In the genomic region with DNA sequence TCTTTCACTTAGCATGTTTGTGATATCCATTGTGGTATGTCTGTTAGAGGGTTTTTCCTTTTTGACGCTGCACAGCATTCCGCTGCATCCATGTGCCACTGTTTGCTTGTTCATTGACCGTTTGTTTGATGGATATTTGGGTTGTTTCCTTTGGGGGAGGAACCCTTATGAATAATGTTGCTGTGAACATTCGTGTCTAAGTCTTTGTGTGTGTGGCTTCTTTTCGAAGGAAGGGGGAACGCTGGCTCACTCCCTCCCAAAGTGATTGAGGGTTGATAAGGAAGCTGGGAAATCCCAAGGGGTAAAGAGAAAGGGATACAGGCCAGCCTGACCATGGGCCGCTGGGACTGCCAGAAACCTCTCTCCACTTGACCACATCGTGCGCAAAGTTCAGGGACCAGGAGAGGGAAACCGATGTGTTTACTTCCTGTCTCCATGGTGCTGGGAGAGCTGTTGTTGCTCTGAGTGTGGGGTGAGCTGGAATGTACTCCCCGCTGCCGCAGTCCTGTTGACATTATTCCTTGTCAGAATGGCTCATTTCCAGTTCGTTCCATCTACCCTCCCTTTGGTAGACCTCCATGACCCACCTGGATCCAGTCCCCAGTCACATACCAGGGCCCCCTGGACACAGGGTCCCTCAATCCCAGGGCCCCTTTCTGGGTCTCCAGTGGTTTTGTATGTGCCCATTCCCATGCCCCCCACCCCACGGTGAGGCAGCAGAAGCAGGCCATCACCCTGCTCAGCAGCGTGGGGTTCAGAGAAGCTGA, we compare ENCODE assay signal across 1 cellular context.
TF ChIP-seq lines count a peak whose summit lies in the region.

No MANE protein-coding gene starts in this region.

TF ChIP-seq in HepG2, 621 proteins besides CTCF, POLR2A, EP300 and RAD21 (continued from another document and continues in another):
- TF ChIP-seq TRAFD1 (CRISPR knock-in tag; IDR thresholded peaks at IDR 0.05; ENCODE audit: borderline replicate concordance) (peak; percentile 89; the same call in 1 of the 2 replicates), ZNF460 (CRISPR knock-in tag; IDR thresholded peaks at IDR 0.05; ENCODE audit: borderline replicate concordance) (no peak; the same call in 1 of the 2 replicates), ZNF772 (CRISPR knock-in tag; IDR thresholded peaks at IDR 0.05) (peak; percentile 93; the same call in 1 of the 2 replicates), ZNF619 (CRISPR knock-in tag; IDR thresholded peaks at IDR 0.05) (no peak), ARHGAP35 (CRISPR knock-in tag; IDR thresholded peaks at IDR 0.05; ENCODE audit: borderline replicate concordance) (peak; percentile 80; the same call in 1 of the 2 replicates), ZNF512 (CRISPR knock-in tag; IDR thresholded peaks at IDR 0.05) (no peak), MBD4 (IDR thresholded peaks at IDR 0.05; ENCODE audit: borderline replicate concordance, low read length) (no peak; the same call in 1 of the 2 replicates), ZFP36 (IDR thresholded peaks at IDR 0.05; ENCODE audit: borderline replicate concordance, low read depth, low read length, partially characterized antibody) (no peak), ZNF790 (CRISPR knock-in tag; IDR thresholded peaks at IDR 0.05; ENCODE audit: borderline replicate concordance) (no peak), MTF1 (CRISPR knock-in tag; IDR thresholded peaks at IDR 0.05) (peak; percentile 94), CCDC6 (CRISPR knock-in tag; IDR thresholded peaks at IDR 0.05) (peak; percentile 74; the same call in 1 of the 2 replicates), ZNF337 (CRISPR knock-in tag; IDR thresholded peaks at IDR 0.05; ENCODE audit: borderline replicate concordance, low read depth) (peak; percentile 87; the same call in 1 of the 2 replicates), TOPORS (CRISPR knock-in tag; IDR thresholded peaks at IDR 0.05) (peak; percentile 65; the same call in 1 of the 2 replicates), ZFYVE20 (CRISPR knock-in tag; IDR thresholded peaks at IDR 0.05; ENCODE audit: borderline replicate concordance, low read depth) (no peak), NFAT5 (CRISPR knock-in tag; IDR thresholded peaks at IDR 0.05) (peak; percentile 77; the same call in 1 of the 2 replicates), NR3C1 (CRISPR knock-in tag; IDR thresholded peaks at IDR 0.05) (no peak), RORA (CRISPR knock-in tag; IDR thresholded peaks at IDR 0.05) (no peak), JUND (CRISPR knock-in tag; IDR thresholded peaks at IDR 0.05) (peak; percentile 68), KLF6 (CRISPR knock-in tag; IDR thresholded peaks at IDR 0.05) (no peak), ZNF260 (CRISPR knock-in tag; IDR thresholded peaks at IDR 0.05; ENCODE audit: borderline replicate concordance, low read depth) (no peak), KDM1A (CRISPR knock-in tag; IDR thresholded peaks at IDR 0.05) (peak; percentile 7; the same call in 1 of the 2 replicates), KLF11 (CRISPR knock-in tag; IDR thresholded peaks at IDR 0.05) (peak; percentile 90), ZNF383 (CRISPR knock-in tag; IDR thresholded peaks at IDR 0.05; ENCODE audit: borderline replicate concordance) (no peak), MTA1 (CRISPR knock-in tag; IDR thresholded peaks at IDR 0.05; ENCODE audit: borderline replicate concordance) (peak; percentile 77), NAIF1 (CRISPR knock-in tag; IDR thresholded peaks at IDR 0.05; ENCODE audit: borderline replicate concordance) (peak; percentile 90), ZNF558 (CRISPR knock-in tag; IDR thresholded peaks at IDR 0.05; ENCODE audit: borderline replicate concordance) (peak; percentile 56; the same call in 1 of the 2 replicates), SP4 (CRISPR knock-in tag; IDR thresholded peaks at IDR 0.05) (peak; percentile 70), ZNF629 (CRISPR knock-in tag; conservative IDR thresholded peaks at IDR 0.05) (peak; percentile 31), KAT8 (CRISPR knock-in tag; IDR thresholded peaks at IDR 0.05) (peak; percentile 90), FOXJ3 (CRISPR knock-in tag; IDR thresholded peaks at IDR 0.05; ENCODE audit: borderline replicate concordance) (peak; percentile 100), ZZZ3 (CRISPR knock-in tag; IDR thresholded peaks at IDR 0.05; ENCODE audit: borderline replicate concordance) (no peak)
- TF ChIP-seq, protein P1, sequence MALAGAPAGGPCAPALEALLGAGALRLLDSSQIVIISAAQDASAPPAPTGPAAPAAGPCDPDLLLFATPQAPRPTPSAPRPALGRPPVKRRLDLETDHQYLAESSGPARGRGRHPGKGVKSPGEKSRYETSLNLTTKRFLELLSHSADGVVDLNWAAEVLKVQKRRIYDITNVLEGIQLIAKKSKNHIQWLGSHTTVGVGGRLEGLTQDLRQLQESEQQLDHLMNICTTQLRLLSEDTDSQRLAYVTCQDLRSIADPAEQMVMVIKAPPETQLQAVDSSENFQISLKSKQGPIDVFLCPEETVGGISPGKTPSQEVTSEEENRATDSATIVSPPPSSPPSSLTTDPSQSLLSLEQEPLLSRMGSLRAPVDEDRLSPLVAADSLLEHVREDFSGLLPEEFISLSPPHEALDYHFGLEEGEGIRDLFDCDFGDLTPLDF (CRISPR knock-in tag; IDR thresholded peaks at IDR 0.05) = no peak
- TF ChIP-seq, protein P2, sequence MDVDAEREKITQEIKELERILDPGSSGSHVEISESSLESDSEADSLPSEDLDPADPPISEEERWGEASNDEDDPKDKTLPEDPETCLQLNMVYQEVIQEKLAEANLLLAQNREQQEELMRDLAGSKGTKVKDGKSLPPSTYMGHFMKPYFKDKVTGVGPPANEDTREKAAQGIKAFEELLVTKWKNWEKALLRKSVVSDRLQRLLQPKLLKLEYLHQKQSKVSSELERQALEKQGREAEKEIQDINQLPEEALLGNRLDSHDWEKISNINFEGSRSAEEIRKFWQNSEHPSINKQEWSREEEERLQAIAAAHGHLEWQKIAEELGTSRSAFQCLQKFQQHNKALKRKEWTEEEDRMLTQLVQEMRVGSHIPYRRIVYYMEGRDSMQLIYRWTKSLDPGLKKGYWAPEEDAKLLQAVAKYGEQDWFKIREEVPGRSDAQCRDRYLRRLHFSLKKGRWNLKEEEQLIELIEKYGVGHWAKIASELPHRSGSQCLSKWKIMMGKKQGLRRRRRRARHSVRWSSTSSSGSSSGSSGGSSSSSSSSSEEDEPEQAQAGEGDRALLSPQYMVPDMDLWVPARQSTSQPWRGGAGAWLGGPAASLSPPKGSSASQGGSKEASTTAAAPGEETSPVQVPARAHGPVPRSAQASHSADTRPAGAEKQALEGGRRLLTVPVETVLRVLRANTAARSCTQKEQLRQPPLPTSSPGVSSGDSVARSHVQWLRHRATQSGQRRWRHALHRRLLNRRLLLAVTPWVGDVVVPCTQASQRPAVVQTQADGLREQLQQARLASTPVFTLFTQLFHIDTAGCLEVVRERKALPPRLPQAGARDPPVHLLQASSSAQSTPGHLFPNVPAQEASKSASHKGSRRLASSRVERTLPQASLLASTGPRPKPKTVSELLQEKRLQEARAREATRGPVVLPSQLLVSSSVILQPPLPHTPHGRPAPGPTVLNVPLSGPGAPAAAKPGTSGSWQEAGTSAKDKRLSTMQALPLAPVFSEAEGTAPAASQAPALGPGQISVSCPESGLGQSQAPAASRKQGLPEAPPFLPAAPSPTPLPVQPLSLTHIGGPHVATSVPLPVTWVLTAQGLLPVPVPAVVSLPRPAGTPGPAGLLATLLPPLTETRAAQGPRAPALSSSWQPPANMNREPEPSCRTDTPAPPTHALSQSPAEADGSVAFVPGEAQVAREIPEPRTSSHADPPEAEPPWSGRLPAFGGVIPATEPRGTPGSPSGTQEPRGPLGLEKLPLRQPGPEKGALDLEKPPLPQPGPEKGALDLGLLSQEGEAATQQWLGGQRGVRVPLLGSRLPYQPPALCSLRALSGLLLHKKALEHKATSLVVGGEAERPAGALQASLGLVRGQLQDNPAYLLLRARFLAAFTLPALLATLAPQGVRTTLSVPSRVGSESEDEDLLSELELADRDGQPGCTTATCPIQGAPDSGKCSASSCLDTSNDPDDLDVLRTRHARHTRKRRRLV (CRISPR knock-in tag; IDR thresholded peaks at IDR 0.05) = no peak
- TF ChIP-seq, protein P3, sequence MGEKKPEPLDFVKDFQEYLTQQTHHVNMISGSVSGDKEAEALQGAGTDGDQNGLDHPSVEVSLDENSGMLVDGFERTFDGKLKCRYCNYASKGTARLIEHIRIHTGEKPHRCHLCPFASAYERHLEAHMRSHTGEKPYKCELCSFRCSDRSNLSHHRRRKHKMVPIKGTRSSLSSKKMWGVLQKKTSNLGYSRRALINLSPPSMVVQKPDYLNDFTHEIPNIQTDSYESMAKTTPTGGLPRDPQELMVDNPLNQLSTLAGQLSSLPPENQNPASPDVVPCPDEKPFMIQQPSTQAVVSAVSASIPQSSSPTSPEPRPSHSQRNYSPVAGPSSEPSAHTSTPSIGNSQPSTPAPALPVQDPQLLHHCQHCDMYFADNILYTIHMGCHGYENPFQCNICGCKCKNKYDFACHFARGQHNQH (CRISPR knock-in tag; IDR thresholded peaks at IDR 0.05) = peak; percentile 99
- TF ChIP-seq, protein P4, sequence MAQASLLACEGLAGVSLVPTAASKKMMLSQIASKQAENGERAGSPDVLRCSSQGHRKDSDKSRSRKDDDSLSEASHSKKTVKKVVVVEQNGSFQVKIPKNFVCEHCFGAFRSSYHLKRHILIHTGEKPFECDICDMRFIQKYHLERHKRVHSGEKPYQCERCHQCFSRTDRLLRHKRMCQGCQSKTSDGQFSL (CRISPR knock-in tag; IDR thresholded peaks at IDR 0.05) = no peak; the same call in 1 of the 2 replicates
